ENCODE assay signal across 1 cellular context in genomic region chr18:63237911-63238710, GRCh38.
TF ChIP-seq lines count a peak whose summit lies in the region.

No MANE protein-coding gene starts in this region.

TF ChIP-seq in HCT116, 20 proteins besides CTCF, POLR2A, EP300 and RAD21 (continued from another document):
- TF ChIP-seq EZH2phosphoT487 (IDR thresholded peaks at IDR 0.05; ENCODE audit: borderline replicate concordance), result no peak
- TF ChIP-seq ELF1 (IDR thresholded peaks at IDR 0.05; ENCODE audit: borderline replicate concordance, low read depth), result no peak
- TF ChIP-seq ZNF274 (IDR thresholded peaks at IDR 0.05; ENCODE audit: low read depth, low read length), result no peak
- TF ChIP-seq SRF (IDR thresholded peaks at IDR 0.05; ENCODE audit: low read depth), result no peak
- TF ChIP-seq CEBPB (IDR thresholded peaks at IDR 0.05; ENCODE audit: low read depth), result no peak
- TF ChIP-seq TCF7L2 (IDR thresholded peaks at IDR 0.05; ENCODE audit: borderline replicate concordance, extremely low read depth, insufficient read depth, insufficient read length), result peak; percentile 31
